In the genomic region with DNA sequence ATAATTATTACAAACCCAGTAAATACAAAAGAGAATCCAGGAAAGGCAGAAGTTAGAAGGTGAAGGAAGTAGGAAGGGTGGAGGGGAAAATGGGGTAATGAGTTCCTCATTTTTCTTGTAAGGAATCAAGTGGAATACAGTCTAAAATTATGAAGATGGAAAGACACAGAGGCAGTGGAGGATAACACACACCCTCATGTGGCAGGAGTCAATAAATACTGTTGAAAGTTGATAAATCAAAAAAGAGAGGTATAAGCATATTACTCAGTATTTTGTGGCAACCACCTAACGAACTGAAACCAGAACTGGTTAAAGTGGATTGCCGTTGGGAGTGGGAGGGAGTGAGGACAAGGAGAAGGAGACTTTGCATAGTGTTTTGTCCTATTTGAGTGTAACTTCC, we compare ENCODE assay signal across 1 cellular context.
TF ChIP-seq lines count a peak whose summit lies in the region.

No MANE protein-coding gene starts in this region.

TF ChIP-seq in HCT116, 20 proteins besides CTCF, POLR2A, EP300 and RAD21 (continued from another document):
- TF ChIP-seq, protein P1, sequence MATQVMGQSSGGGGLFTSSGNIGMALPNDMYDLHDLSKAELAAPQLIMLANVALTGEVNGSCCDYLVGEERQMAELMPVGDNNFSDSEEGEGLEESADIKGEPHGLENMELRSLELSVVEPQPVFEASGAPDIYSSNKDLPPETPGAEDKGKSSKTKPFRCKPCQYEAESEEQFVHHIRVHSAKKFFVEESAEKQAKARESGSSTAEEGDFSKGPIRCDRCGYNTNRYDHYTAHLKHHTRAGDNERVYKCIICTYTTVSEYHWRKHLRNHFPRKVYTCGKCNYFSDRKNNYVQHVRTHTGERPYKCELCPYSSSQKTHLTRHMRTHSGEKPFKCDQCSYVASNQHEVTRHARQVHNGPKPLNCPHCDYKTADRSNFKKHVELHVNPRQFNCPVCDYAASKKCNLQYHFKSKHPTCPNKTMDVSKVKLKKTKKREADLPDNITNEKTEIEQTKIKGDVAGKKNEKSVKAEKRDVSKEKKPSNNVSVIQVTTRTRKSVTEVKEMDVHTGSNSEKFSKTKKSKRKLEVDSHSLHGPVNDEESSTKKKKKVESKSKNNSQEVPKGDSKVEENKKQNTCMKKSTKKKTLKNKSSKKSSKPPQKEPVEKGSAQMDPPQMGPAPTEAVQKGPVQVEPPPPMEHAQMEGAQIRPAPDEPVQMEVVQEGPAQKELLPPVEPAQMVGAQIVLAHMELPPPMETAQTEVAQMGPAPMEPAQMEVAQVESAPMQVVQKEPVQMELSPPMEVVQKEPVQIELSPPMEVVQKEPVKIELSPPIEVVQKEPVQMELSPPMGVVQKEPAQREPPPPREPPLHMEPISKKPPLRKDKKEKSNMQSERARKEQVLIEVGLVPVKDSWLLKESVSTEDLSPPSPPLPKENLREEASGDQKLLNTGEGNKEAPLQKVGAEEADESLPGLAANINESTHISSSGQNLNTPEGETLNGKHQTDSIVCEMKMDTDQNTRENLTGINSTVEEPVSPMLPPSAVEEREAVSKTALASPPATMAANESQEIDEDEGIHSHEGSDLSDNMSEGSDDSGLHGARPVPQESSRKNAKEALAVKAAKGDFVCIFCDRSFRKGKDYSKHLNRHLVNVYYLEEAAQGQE (IDR thresholded peaks at IDR 0.05; ENCODE audit: low read depth) = no peak
- TF ChIP-seq CBX3 (IDR thresholded peaks at IDR 0.05; ENCODE audit: low read depth) (no peak), ZNF274 (IDR thresholded peaks at IDR 0.05; ENCODE audit: low read depth, low read length) (no peak), ZFX (IDR thresholded peaks at IDR 0.05) (no peak), POLR2AphosphoS5 (IDR thresholded peaks at IDR 0.05; ENCODE audit: low read depth, low read length) (no peak), TCF7L2 (IDR thresholded peaks at IDR 0.05; ENCODE audit: borderline replicate concordance, extremely low read depth, insufficient read depth, insufficient read length) (no peak), EZH2 (IDR thresholded peaks at IDR 0.05) (no peak), SIN3A (IDR thresholded peaks at IDR 0.05; ENCODE audit: low read depth) (no peak), FOSL1 (IDR thresholded peaks at IDR 0.05; ENCODE audit: low read depth) (no peak)
- TF ChIP-seq, protein P2, sequence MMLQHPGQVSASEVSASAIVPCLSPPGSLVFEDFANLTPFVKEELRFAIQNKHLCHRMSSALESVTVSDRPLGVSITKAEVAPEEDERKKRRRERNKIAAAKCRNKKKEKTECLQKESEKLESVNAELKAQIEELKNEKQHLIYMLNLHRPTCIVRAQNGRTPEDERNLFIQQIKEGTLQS (IDR thresholded peaks at IDR 0.05) = no peak
- TF ChIP-seq, protein P3, sequence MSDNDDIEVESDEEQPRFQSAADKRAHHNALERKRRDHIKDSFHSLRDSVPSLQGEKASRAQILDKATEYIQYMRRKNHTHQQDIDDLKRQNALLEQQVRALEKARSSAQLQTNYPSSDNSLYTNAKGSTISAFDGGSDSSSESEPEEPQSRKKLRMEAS (IDR thresholded peaks at IDR 0.05) = no peak
